ENCODE assay signal across 27 cellular contexts in the genomic region with DNA sequence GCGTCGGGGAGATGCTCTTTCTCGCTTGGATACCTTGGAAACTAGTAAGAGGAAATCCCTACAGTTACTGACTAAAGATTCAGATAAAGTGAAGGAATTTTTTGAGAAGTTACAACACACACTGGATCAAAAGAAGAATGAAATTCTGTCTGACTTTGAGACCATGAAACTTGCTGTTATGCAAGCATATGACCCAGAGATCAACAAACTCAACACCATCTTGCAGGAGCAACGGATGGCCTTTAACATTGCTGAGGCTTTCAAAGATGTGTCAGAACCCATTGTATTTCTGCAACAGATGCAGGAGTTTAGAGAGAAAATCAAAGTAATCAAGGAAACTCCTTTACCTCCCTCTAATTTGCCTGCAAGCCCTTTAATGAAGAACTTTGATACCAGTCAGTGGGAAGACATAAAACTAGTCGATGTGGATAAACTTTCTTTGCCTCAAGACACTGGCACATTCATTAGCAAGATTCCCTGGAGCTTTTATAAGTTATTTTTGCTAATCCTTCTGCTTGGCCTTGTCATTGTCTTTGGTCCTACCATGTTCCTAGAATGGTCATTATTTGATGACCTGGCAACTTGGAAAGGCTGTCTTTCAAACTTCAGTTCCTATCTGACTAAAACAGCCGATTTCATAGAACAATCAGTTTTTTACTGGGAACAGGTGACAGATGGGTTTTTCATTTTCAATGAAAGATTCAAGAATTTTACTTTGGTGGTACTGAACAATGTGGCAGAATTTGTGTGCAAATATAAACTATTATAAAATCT. TPM values are rescaled to one million over a fixed set of nuclear protein-coding genes. Genes with fewer than 3 reads are reported as not detected.
DNase-seq lines count a peak whose midpoint lies in the region; ATAC-seq, FAIRE-seq and TF ChIP-seq lines count a peak whose summit lies in the region.
"Had no signal": no experiment of that assay in that cellular context is flagged by ENCODE, and none has a peak within 500 bp of the region (broad histone marks: within the 10 kb centered on the region; RNA-seq: fewer than 3 reads in every experiment).

No MANE protein-coding gene starts in this region.

- H3K27ac Mint-ChIP-seq in activated T-cell treated with anti-CD3 and anti-CD28 coated beads, Interleukin-2, amount 50 U/mL, for 72 hours: peak overlapping the region; percentile 55
- no peak overlapping the region for H3K27ac Mint-ChIP-seq in activated T-cell treated with anti-CD3 and anti-CD28 coated beads, Interleukin-2, amount 50 U/mL, for 24 hours
- H3K27ac Mint-ChIP-seq in T-helper 17 cell: peak overlapping the region; percentile 39
- H3K27ac Mint-ChIP-seq in stimulated activated effector memory CD8-positive, alpha-beta T cell treated with anti-CD3 and anti-CD28 coated beads, Interleukin-12 subunit alpha, Interleukin-12 subunit beta, amount 100 ng/mL, for 72 hours: peak overlapping the region; percentile 20
- H3K27ac Mint-ChIP-seq: activated CD4-positive, alpha-beta memory T cell treated with anti-CD3 and anti-CD28 coated beads, Interleukin-2, amount 10 ng/mL, durations not matched to agents 7 days and 5 days; dendritic cell treated with granulocyte-macrophage colony-stimulating factor and Interleukin-4, amounts not matched to agents 40 ng/mL and 50 ng/mL, for 4 days; T-helper 2 cell treated with Interferon-gamma antibody and Interleukin-4, amounts not matched to agents 5 μg/mL and 100 μg/mL, for 36 hours had no signal

- no peak overlapping the region for H3K4me3 Mint-ChIP-seq in activated T-cell treated with anti-CD3 and anti-CD28 coated beads, Interleukin-2, amount 50 U/mL, for 72 hours
- H3K4me3 Mint-ChIP-seq in activated T-cell treated with anti-CD3 and anti-CD28 coated beads, Interleukin-2, amount 50 U/mL, for 24 hours: no peak overlapping the region
- no peak overlapping the region for H3K4me3 Mint-ChIP-seq in T-helper 17 cell
- H3K4me3 Mint-ChIP-seq in stimulated activated effector memory CD8-positive, alpha-beta T cell treated with anti-CD3 and anti-CD28 coated beads, Interleukin-12 subunit alpha, Interleukin-12 subunit beta, amount 100 ng/mL, for 72 hours: no peak overlapping the region
- H3K4me3 Mint-ChIP-seq: activated CD4-positive, alpha-beta memory T cell treated with anti-CD3 and anti-CD28 coated beads, Interleukin-2, amount 10 ng/mL, durations not matched to agents 7 days and 5 days; dendritic cell treated with granulocyte-macrophage colony-stimulating factor and Interleukin-4, amounts not matched to agents 40 ng/mL and 50 ng/mL, for 4 days; T-helper 2 cell treated with Interferon-gamma antibody and Interleukin-4, amounts not matched to agents 5 μg/mL and 100 μg/mL, for 36 hours had no signal

- ATAC-seq in activated T-cell treated with anti-CD3 and anti-CD28 coated beads, Interleukin-2, amount 50 U/mL, for 72 hours (replicated peaks in 1 of 2): no peak
- no peak for ATAC-seq in T-helper 17 cell
- ATAC-seq in stimulated activated effector memory CD8-positive, alpha-beta T cell treated with anti-CD3 and anti-CD28 coated beads, Interleukin-12 subunit alpha, Interleukin-12 subunit beta, amount 100 ng/mL, for 72 hours: no peak
- no peak for ATAC-seq in GM18498 (IDR thresholded peaks at IDR 0.05; ENCODE audit: unreplicated experiment)
- ATAC-seq: gastroesophageal sphincter, left lung had no signal

- no peak for TF ChIP-seq CTCF in fibroblast of mammary gland (conservative IDR thresholded peaks at IDR 0.05; ENCODE audit: control insufficient read depth, insufficient read depth, low read depth, low read length)

- H3K4me1 Mint-ChIP-seq in activated T-cell treated with anti-CD3 and anti-CD28 coated beads, Interleukin-2, amount 50 U/mL, for 72 hours (ENCODE audit: low read depth): peaks cover 18% of the 10 kb centered on the region
- peaks cover 46% of the 10 kb centered on the region for H3K4me1 Mint-ChIP-seq in activated T-cell treated with anti-CD3 and anti-CD28 coated beads, Interleukin-2, amount 50 U/mL, for 24 hours (ENCODE audit: low read depth)
- H3K4me1 Mint-ChIP-seq in T-helper 17 cell: peaks cover 14% of the 10 kb centered on the region
- no peaks in the 10 kb centered on the region for H3K4me1 Mint-ChIP-seq in stimulated activated effector memory CD8-positive, alpha-beta T cell treated with anti-CD3 and anti-CD28 coated beads, Interleukin-12 subunit alpha, Interleukin-12 subunit beta, amount 100 ng/mL, for 72 hours

- no peak overlapping the region for H3K4me3 ChIP-seq in fibroblast of mammary gland (ENCODE audit: control insufficient read depth, low read depth, low read length)
- H3K4me3 ChIP-seq: BLaER1, gastroesophageal sphincter, left lung, SJCRH30, stomach, upper lobe of left lung had no signal

- H3K9me3 ChIP-seq in T-helper 17 cell (ENCODE audit: control insufficient read depth, low read length, poor library complexity, severe bottlenecking): no peaks in the 10 kb centered on the region
- H3K9me3 ChIP-seq: BLaER1, gastroesophageal sphincter, left lung, SJCRH30, stomach, upper lobe of left lung had no signal

- no peaks in the 10 kb centered on the region for H3K27me3 Mint-ChIP-seq in activated T-cell treated with anti-CD3 and anti-CD28 coated beads, Interleukin-2, amount 50 U/mL, for 72 hours (ENCODE audit: low read depth)
- H3K27me3 Mint-ChIP-seq in activated T-cell treated with anti-CD3 and anti-CD28 coated beads, Interleukin-2, amount 50 U/mL, for 24 hours: no peaks in the 10 kb centered on the region
- H3K27me3 Mint-ChIP-seq in T-helper 17 cell: no peaks in the 10 kb centered on the region
- H3K27me3 Mint-ChIP-seq: activated CD4-positive, alpha-beta memory T cell treated with anti-CD3 and anti-CD28 coated beads, Interleukin-2, amount 10 ng/mL, durations not matched to agents 7 days and 5 days; dendritic cell treated with granulocyte-macrophage colony-stimulating factor and Interleukin-4, amounts not matched to agents 40 ng/mL and 50 ng/mL, for 4 days had no signal

- H3K36me3 Mint-ChIP-seq in activated T-cell treated with anti-CD3 and anti-CD28 coated beads, Interleukin-2, amount 50 U/mL, for 72 hours (ENCODE audit: insufficient read depth in 2 of 2): peaks cover 5 to 40% of the 10 kb centered on the region in 2 donors
- H3K36me3 Mint-ChIP-seq in activated T-cell treated with anti-CD3 and anti-CD28 coated beads, Interleukin-2, amount 50 U/mL, for 24 hours (ENCODE audit: low read depth): peaks cover 85% of the 10 kb centered on the region
- peaks cover 3% of the 10 kb centered on the region for H3K36me3 Mint-ChIP-seq in T-helper 17 cell (ENCODE audit: low read depth)
- peaks cover 87% of the 10 kb centered on the region for H3K36me3 Mint-ChIP-seq in stimulated activated effector memory CD8-positive, alpha-beta T cell treated with anti-CD3 and anti-CD28 coated beads, Interleukin-12 subunit alpha, Interleukin-12 subunit beta, amount 100 ng/mL, for 72 hours

- no peak for DNase-seq in activated T-cell treated with anti-CD3 and anti-CD28 coated beads, Interleukin-2, amount 50 U/mL, for 72 hours
- no peak for DNase-seq in activated T-cell treated with anti-CD3 and anti-CD28 coated beads, Interleukin-2, amount 50 U/mL, for 24 hours
- DNase-seq in T-helper 17 cell: no peak
- DNase-seq in fibroblast of mammary gland (ENCODE audit: low read depth): peak; percentile 23
- no peak for DNase-seq in stimulated activated effector memory CD8-positive, alpha-beta T cell treated with anti-CD3 and anti-CD28 coated beads, Interleukin-12 subunit alpha, Interleukin-12 subunit beta, amount 100 ng/mL, for 72 hours (ENCODE audit: low spot score in 2 of 2)
- no peak for DNase-seq in RCC 7860 (ENCODE audit: low spot score)
- DNase-seq in NCI-H2227 (lab: John Stamatoyannopoulos, UW; ENCODE audit: unreplicated experiment): no peak
- DNase-seq: 8988T; activated CD4-positive, alpha-beta memory T cell treated with anti-CD3 and anti-CD28 coated beads, Interleukin-2, amount 10 ng/mL, durations not matched to agents 7 days and 5 days; activated naive CD4-positive, alpha-beta T cell treated with Interleukin-2 at 50 U/mL for 16 hours; DMS153; left lung; NCI-H146; NCI-H2171 treated with DMSO at 0.1 percent for 48 hours; NCI-H748 treated with DMSO at 0.1 percent for 48 hours; SJCRH30; stimulated activated CD4-positive, alpha-beta T cell treated with anti-CD3 and anti-CD28 coated beads, Interleukin-1b, Interleukin-23, amount 100 ng/mL, for 48 hours; stomach; upper lobe of left lung had no signal

- FAIRE-seq in RCC 7860 (lab: Jason Lieb, UNC): no peak
- FAIRE-seq: GM12891, H1, HTR-8/SVneo had no signal

- H3K9me3 Mint-ChIP-seq in activated T-cell treated with anti-CD3 and anti-CD28 coated beads, Interleukin-2, amount 50 U/mL, for 72 hours: no peaks in the 10 kb centered on the region
- H3K9me3 Mint-ChIP-seq in activated T-cell treated with anti-CD3 and anti-CD28 coated beads, Interleukin-2, amount 50 U/mL, for 24 hours: no peaks in the 10 kb centered on the region
- H3K9me3 Mint-ChIP-seq in stimulated activated effector memory CD8-positive, alpha-beta T cell treated with anti-CD3 and anti-CD28 coated beads, Interleukin-12 subunit alpha, Interleukin-12 subunit beta, amount 100 ng/mL, for 72 hours: no peaks in the 10 kb centered on the region
- H3K9me3 Mint-ChIP-seq: activated CD4-positive, alpha-beta memory T cell treated with anti-CD3 and anti-CD28 coated beads, Interleukin-2, amount 10 ng/mL, durations not matched to agents 7 days and 5 days; dendritic cell treated with granulocyte-macrophage colony-stimulating factor and Interleukin-4, amounts not matched to agents 40 ng/mL and 50 ng/mL, for 4 days; T-helper 2 cell treated with Interferon-gamma antibody and Interleukin-4, amounts not matched to agents 5 μg/mL and 100 μg/mL, for 36 hours had no signal

RNA-seq across cellular contexts. Expression of a gene that starts 2.7 kb away (rescaled TPM):
- total RNA-seq in activated T-cell treated with anti-CD3 and anti-CD28 coated beads, Interleukin-2, amount 50 U/mL, for 72 hours: under 1 TPM; 0.31 to 0.32 TPM
- total RNA-seq in T-helper 17 cell: under 1 TPM; 0.60 to 0.91 TPM

RNA-seq across cellular contexts. Expression of a gene that starts 15.7 kb away (rescaled TPM):
- 10 to 100 TPM; 12.1 to 12.6 TPM for total RNA-seq in activated T-cell treated with anti-CD3 and anti-CD28 coated beads, Interleukin-2, amount 50 U/mL, for 72 hours
- 10 to 100 TPM; 18.5 to 27.5 TPM for total RNA-seq in T-helper 17 cell
